Comparison of ENCODE assay signal across 8 cellular contexts in genomic region chr11:119144825-119145476, GRCh38.
A peak's percentile ranks its signal among the peaks of the same experiment; 100 is the strongest.
DNase-seq lines count a peak whose midpoint lies in the region; ATAC-seq and TF ChIP-seq lines count a peak whose summit lies in the region.

No MANE protein-coding gene starts in this region.

- ATAC-seq in HG03280 (IDR thresholded peaks at IDR 0.05; ENCODE audit: unreplicated experiment) = peak; percentile 73
- no peak for ATAC-seq in GM19351 (IDR thresholded peaks at IDR 0.05; ENCODE audit: unreplicated experiment)

- in situ Hi-C loops in astrocyte of the spinal cord (cut with HindIII; ENCODE audit: low sequenced_read_pairs) = no loop called here

- DNase-seq in NCI-H446 (lab: John Stamatoyannopoulos, UW) = peak; percentile 13 to 46
- no peak for DNase-seq in NCI-H446 treated with DMSO at 0.1 percent for 48 hours (lab: John Stamatoyannopoulos, UW)
- peak; percentile 56 for DNase-seq in NOMO-1 treated with DMSO at 0.1 percent for 48 hours (lab: John Stamatoyannopoulos, UW; ENCODE audit: unreplicated experiment)
- DNase-seq in astrocyte of the spinal cord (ENCODE audit: low read depth, low spot score) = peak; percentile 66
- peak; percentile 92 for DNase-seq in iPS-NIHi11 (ENCODE audit: low spot score)
- peak; percentile 36 for DNase-seq in smooth muscle cell of the brain vasculature (ENCODE audit: low read depth, low spot score)

- no peak overlapping the region for H3K4me3 ChIP-seq in astrocyte of the spinal cord (ENCODE audit: low read depth, low read length)

- peak; percentile 69 for TF ChIP-seq CTCF in astrocyte of the spinal cord (IDR thresholded peaks at IDR 0.05; ENCODE audit: low read depth, low read length)
